In genomic region chr2:168758970-168759820, GRCh38 we compare ENCODE assay signal across 8 cellular contexts. TPM values are rescaled to one million over a fixed set of nuclear protein-coding genes. Genes with fewer than 3 reads are reported as not detected.
DNase-seq lines count a peak whose midpoint lies in the region; ATAC-seq, FAIRE-seq and TF ChIP-seq lines count a peak whose summit lies in the region.

No MANE protein-coding gene starts in this region.

- H2AFZ ChIP-seq in SK-N-SH (ENCODE audit: low read depth): no peak overlapping the region

- TF ChIP-seq CTCF in SK-N-SH (IDR thresholded peaks at IDR 0.05): peak; percentile 70
- peak; percentile 60 for TF ChIP-seq CTCF in endothelial cell (IDR thresholded peaks at IDR 0.05; ENCODE audit: unreplicated experiment)

- H3F3A ChIP-seq in SK-N-SH (replicated peaks; ENCODE audit: insufficient read depth): no peaks in the 10 kb centered on the region

- no peaks in the 10 kb centered on the region for H3K9me2 ChIP-seq in SK-N-SH

- no peaks in the 10 kb centered on the region for H3K9me3 ChIP-seq in SK-N-SH

- H3K4me1 Mint-ChIP-seq in endothelial cell (ENCODE audit: unreplicated experiment) (peaks cover 26% of the 10 kb centered on the region), naive B cell (peaks cover 3 to 6% (median 4%) of the 10 kb centered on the region in 3 donors)

- POLR2A ChIA-PET in SK-N-SH (lab: Yijun Ruan, JAX): no interaction called here

- H3K27me3 ChIP-seq in SK-N-SH (ENCODE audit: insufficient read depth): no peaks in the 10 kb centered on the region

- peaks cover 0 to 12% of the 10 kb centered on the region in 2 experiments; a peak in 2 of 4 replicates for H3K4me1 ChIP-seq in SK-N-SH (ENCODE audit: control insufficient read depth in 1 of 2, insufficient read depth in 2 of 2, low read depth in 1 of 2, low read length in 1 of 2)

- TF ChIP-seq EP300 in SK-N-SH (IDR thresholded peaks at IDR 0.05; ENCODE audit: borderline replicate concordance in 1 of 2, low read depth in 1 of 2, low read length in 1 of 2): no peak

- H3K79me2 ChIP-seq in SK-N-SH (ENCODE audit: insufficient read depth): no peaks in the 10 kb centered on the region

- no peaks in the 10 kb centered on the region for H3K36me3 ChIP-seq in SK-N-SH (replicated peaks in 1 of 2; ENCODE audit: control insufficient read depth in 1 of 2, insufficient read depth in 2 of 2, low read length in 1 of 2)

- no peaks in the 10 kb centered on the region for H3K27me3 Mint-ChIP-seq in endothelial cell (ENCODE audit: unreplicated experiment)
- no peaks in the 10 kb centered on the region for H3K27me3 Mint-ChIP-seq in naive B cell

- peak; percentile 55 to 69 for ATAC-seq in naive B cell (ENCODE audit: low read depth in 2 of 2)

- no peaks in the 10 kb centered on the region for H4K20me1 ChIP-seq in SK-N-SH (ENCODE audit: insufficient read depth)

- FAIRE-seq in A204.1 (lab: Jason Lieb, UNC): peak; percentile 72
- FAIRE-seq in H54 (lab: Jason Lieb, UNC): peak; percentile 79

- no peak overlapping the region for H3K4me3 ChIP-seq in SK-N-SH (ENCODE audit: low read depth in 2 of 2, low read length in 1 of 2)

- peak; percentile 86 for TF ChIP-seq RAD21 in SK-N-SH (IDR thresholded peaks at IDR 0.05; ENCODE audit: low read length)

- H3K4me3 Mint-ChIP-seq in endothelial cell (ENCODE audit: unreplicated experiment): no peak overlapping the region
- H3K4me3 Mint-ChIP-seq in naive B cell: no peak overlapping the region

- no peak overlapping the region for H3K27ac ChIP-seq in SK-N-SH (ENCODE audit: low read depth in 2 of 2, low read length in 1 of 2)

- no peak overlapping the region for H3K4me2 ChIP-seq in SK-N-SH

- CTCF ChIA-PET in SK-N-SH (lab: Yijun Ruan, JAX): interaction anchor here (0.6 to 6.7 kb wide), 20 partner anchors 13 to 421 kb away, joined by 3 to 50 read pairs (median 3); no protein-coding TSS in a partner anchor

- DNase-seq in GDM1 (lab: John Stamatoyannopoulos, UW) (peak; percentile 31), H54 (ENCODE audit: insufficient read length, low spot score) (peak; percentile 18), M059J (ENCODE audit: low read depth) (peak; percentile 48), SK-N-SH (peak; percentile 66), endothelial cell (ENCODE audit: low spot score) (no peak), naive B cell (peak; percentile 33), ecto neural progenitor cell (ENCODE audit: low spot score) (no peak)

- WGBS in SK-N-SH (ENCODE audit: low lambda C conversion rate): 32% methylated on average over 3 of the region's 3 CpGs

- TF ChIP-seq POLR2A in H54 (IDR thresholded peaks at IDR 0.05; ENCODE audit: low read depth, low read length): no peak

- H3K27ac Mint-ChIP-seq in endothelial cell (ENCODE audit: unreplicated experiment) (no peak overlapping the region), naive B cell (no peak overlapping the region)

- H3K36me3 Mint-ChIP-seq in endothelial cell (ENCODE audit: low read depth, unreplicated experiment) (no peaks in the 10 kb centered on the region), naive B cell (peaks cover 0 to 6% of the 10 kb centered on the region in 2 donors)

- H3K9me3 Mint-ChIP-seq in endothelial cell (ENCODE audit: unreplicated experiment) (no peaks in the 10 kb centered on the region), naive B cell (no peaks in the 10 kb centered on the region)

- H3K9ac ChIP-seq in SK-N-SH: no peak overlapping the region

TF ChIP-seq in SK-N-SH, 30 proteins besides CTCF, POLR2A, EP300 and RAD21:
- TF ChIP-seq GATA2 (CRISPR knock-in tag; IDR thresholded peaks at IDR 0.05): no peak
- TF ChIP-seq SMC3 (IDR thresholded peaks at IDR 0.05; ENCODE audit: low read depth, low read length): peak; percentile 80
- TF ChIP-seq REST (IDR thresholded peaks at IDR 0.05; ENCODE audit: low read depth, low read length): no peak

RNA-seq across cellular contexts. Expression of gene NOSTRIN, which starts 43.2 kb away (rescaled TPM):
- 0.22 TPM in 1 of 2 replicates, not detected in the other for total RNA-seq in M059J (2014; rRNA removed; shearing (Covaris generic))
- polyA plus RNA-seq in SK-N-SH (2012; rRNA removed) (not detected in 2 replicates), naive B cell (ENCODE audit: low read depth in 6 of 6) (not detected)
- polyA plus RNA-seq in SK-N-SH (2012; cell fraction: cytosol; rRNA removed): not detected in 2 replicates
- not detected in 2 replicates for polyA plus RNA-seq in SK-N-SH (2012; cell fraction: nucleus; rRNA removed)
- not detected for total RNA-seq in endothelial cell (ENCODE audit: unreplicated experiment)

Comparison
In these comparisons a context has a peak if more than half of its experiments do, and no peak if none do; other contexts are left out.
1. DNase-seq: peak in GDM1 (single experiment), H54 (single experiment), M059J (single experiment), SK-N-SH (single experiment) and naive B cell (single experiment); none in endothelial cell (single experiment) and ecto neural progenitor cell (single experiment).